ENCODE assay signal across 11 cellular contexts in genomic region chrX:129347291-129347690, GRCh38.
DNase-seq lines count a peak whose midpoint lies in the region; ATAC-seq and TF ChIP-seq lines count a peak whose summit lies in the region.
"Had no signal": no experiment of that assay in that cellular context is flagged by ENCODE, and none has a peak within 500 bp of the region (broad histone marks: within the 10 kb centered on the region; RNA-seq: fewer than 3 reads in every experiment).

No MANE protein-coding gene starts in this region.

- DNase-seq in SK-MEL-5 (ENCODE audit: low read depth, low spot score) (peak; percentile 7), retinal pigment epithelial cell (ENCODE audit: low read depth) (no peak), SW480 (ENCODE audit: low spot score) (no peak), amygdala (lab: John Stamatoyannopoulos, UW) (no peak)
- DNase-seq: activated CD4-positive, alpha-beta T cell treated with anti-CD3 and anti-CD28 coated beads for 36 hours; activated T-cell treated with anti-CD3 and anti-CD28 coated beads, Interleukin-2, amount 50 U/mL, for 4 hours; amniotic stem cell; NCI-H2171 treated with DMSO at 0.1 percent for 48 hours had no signal

- ATAC-seq in GM18867 (IDR thresholded peaks at IDR 0.05; ENCODE audit: unreplicated experiment) (peak; percentile 65), HG03103 (IDR thresholded peaks at IDR 0.05; ENCODE audit: low read depth, unreplicated experiment) (peak; percentile 83), HG02981 (IDR thresholded peaks at IDR 0.05; ENCODE audit: unreplicated experiment) (no peak)
- ATAC-seq: activated CD4-positive, alpha-beta T cell treated with anti-CD3 and anti-CD28 coated beads for 36 hours; activated T-cell treated with anti-CD3 and anti-CD28 coated beads, Interleukin-2, amount 50 U/mL, for 4 hours had no signal

- peak; percentile 8 for TF ChIP-seq CTCF in retinal pigment epithelial cell (conservative IDR thresholded peaks at IDR 0.05; ENCODE audit: low read depth, low read length)

- no peak overlapping the region for H3K4me3 ChIP-seq in retinal pigment epithelial cell (ENCODE audit: low read length)

- in situ Hi-C loops in SK-MEL-5 (cut with HindIII; ENCODE audit: low pct_unique_long_range_greater_than_20kb, low sequenced_read_pairs): no loop called here
